19 cellular contexts compared by ENCODE assay signal in the genomic region with DNA sequence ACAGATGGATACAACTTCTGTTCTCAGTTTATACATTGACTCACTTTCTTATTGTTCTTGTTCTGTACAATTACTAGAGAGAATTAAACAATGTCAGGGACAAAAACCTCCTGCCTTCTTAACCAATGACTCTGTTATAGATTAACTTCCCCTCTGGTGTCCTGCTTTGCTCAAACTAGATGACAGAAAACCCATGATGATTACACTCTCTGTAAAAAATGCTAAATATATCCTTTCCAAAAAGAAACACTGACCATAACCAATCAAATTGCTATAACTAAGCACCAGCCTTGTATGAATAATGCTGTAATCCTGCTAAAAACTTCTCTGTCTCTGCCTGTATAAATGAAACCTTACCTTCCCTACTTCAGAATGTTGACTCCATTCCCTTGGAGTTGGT. TPM values are rescaled to one million over a fixed set of nuclear protein-coding genes. Genes with fewer than 3 reads are reported as not detected.
DNase-seq lines count a peak whose midpoint lies in the region; TF ChIP-seq lines count a peak whose summit lies in the region.
"Had no signal": no experiment of that assay in that cellular context is flagged by ENCODE, and none has a peak within 500 bp of the region (broad histone marks: within the 10 kb centered on the region; RNA-seq: fewer than 3 reads in every experiment).

No MANE protein-coding gene starts in this region.

- no peaks in the 10 kb centered on the region for H4K20me1 ChIP-seq in smooth muscle cell (ENCODE audit: low read depth)

- H3K4me2 ChIP-seq in smooth muscle cell = peak overlapping the region; percentile 35

- H3K9me3 ChIP-seq in adipocyte (ENCODE audit: control insufficient read depth, low read length) (no peaks in the 10 kb centered on the region), smooth muscle cell (replicated peaks; ENCODE audit: low read depth) (no peaks in the 10 kb centered on the region), colonic mucosa (no peaks in the 10 kb centered on the region)
- H3K9me3 ChIP-seq: BE2C, Peyer's patch had no signal

- no peak for TF ChIP-seq CTCF in smooth muscle cell (IDR thresholded peaks at IDR 0.05; ENCODE audit: borderline replicate concordance, insufficient read depth, poor library complexity, severe bottlenecking)
- TF ChIP-seq CTCF in colonic mucosa (IDR thresholded peaks at IDR 0.05) = no peak

- H2AFZ ChIP-seq in smooth muscle cell (ENCODE audit: low read depth) = no peak overlapping the region

- H3K27ac ChIP-seq in smooth muscle cell (ENCODE audit: low read depth) = no peak overlapping the region
- H3K27ac ChIP-seq in colonic mucosa = no peak overlapping the region
- H3K27ac ChIP-seq: Peyer's patch had no signal

- no peaks in the 10 kb centered on the region for H3F3A ChIP-seq in smooth muscle cell (ENCODE audit: low read depth)

- H3K4me3 ChIP-seq in adipocyte (ENCODE audit: low read length) (no peak overlapping the region), smooth muscle cell (no peak overlapping the region), colonic mucosa (no peak overlapping the region)
- H3K4me3 ChIP-seq: Peyer's patch had no signal

- H3K4me1 ChIP-seq in adipocyte (ENCODE audit: control insufficient read depth, insufficient read depth, low read length) (peaks cover 9% of the 10 kb centered on the region), smooth muscle cell (ENCODE audit: low read depth) (no peaks in the 10 kb centered on the region), colonic mucosa (no peaks in the 10 kb centered on the region)
- H3K4me1 ChIP-seq: BE2C, Peyer's patch had no signal

- no peaks in the 10 kb centered on the region for H3K79me2 ChIP-seq in smooth muscle cell (ENCODE audit: low read depth)

- intact Hi-C loops in colonic mucosa (cut with DNase I) = no loop called here

- H3K27me3 ChIP-seq in adipocyte (replicated peaks; ENCODE audit: control insufficient read depth, insufficient read depth, low read length) (no peaks in the 10 kb centered on the region), smooth muscle cell (ENCODE audit: low read depth) (no peaks in the 10 kb centered on the region), colonic mucosa (no peaks in the 10 kb centered on the region)
- H3K27me3 ChIP-seq: BE2C, Peyer's patch had no signal

- H3K36me3 ChIP-seq in adipocyte (ENCODE audit: control insufficient read depth, insufficient read depth, low read length, severe bottlenecking) (no peaks in the 10 kb centered on the region), smooth muscle cell (ENCODE audit: low read depth) (no peaks in the 10 kb centered on the region), colonic mucosa (no peaks in the 10 kb centered on the region)
- H3K36me3 ChIP-seq: BE2C, Peyer's patch had no signal

- DNase-seq in EL (peak; percentile 25), adipocyte (ENCODE audit: low read depth) (peak; percentile 39), glomerular visceral epithelial cell (ENCODE audit: extremely low spot score) (peak; percentile 8), smooth muscle cell (lab: John Stamatoyannopoulos, UW; ENCODE audit: unreplicated experiment) (no peak), colonic mucosa (no peak), cortex of kidney (lab: John Stamatoyannopoulos, UW) (no peak)
- no peak for DNase-seq in activated CD4-positive, alpha-beta T cell treated with anti-CD3 and anti-CD28 coated beads for 4 hours
- DNase-seq: BE2C; CD8-positive, alpha-beta T cell; H9; NCI-H1417; NCI-H2029; NCI-H510A; NCI-H82; Peyer's patch; SHP77 treated with DMSO at 0.1 percent for 48 hours had no signal

- no peak overlapping the region for H3K9ac ChIP-seq in adipocyte (ENCODE audit: low read length)
- no peak overlapping the region for H3K9ac ChIP-seq in smooth muscle cell (ENCODE audit: low read depth)
- no peak overlapping the region for H3K9ac ChIP-seq in colonic mucosa (ENCODE audit: low read depth in 2 of 2, low read length in 2 of 2)

RNA-seq across cellular contexts. Expression of gene IL13RA2, which starts 29.8 kb away (rescaled TPM):
- total RNA-seq in smooth muscle cell (0.54 and 5.8 TPM in 2 replicates), colonic mucosa (under 1 TPM in 1 of 2 donors, not detected in 1; 0.37 TPM)
- polyA plus RNA-seq in smooth muscle cell = 2.3 and 2.6 TPM in 2 replicates
- total RNA-seq: CD8-positive, alpha-beta T cell; H9; HT-29; LHCN-M2; Peyer's patch had no signal
- polyA plus RNA-seq: IgD-negative memory B cell had no signal

Comparison
In these comparisons a context has a peak if more than half of its experiments do, and no peak if none do; other contexts are left out.
1. DNase-seq: peak in EL (single experiment), adipocyte (single experiment) and glomerular visceral epithelial cell (single experiment); none in smooth muscle cell (single experiment), colonic mucosa (single experiment), cortex of kidney (single experiment) and activated CD4-positive, alpha-beta T cell treated with anti-CD3 and anti-CD28 coated beads for 4 hours (0 of 2).